Comparison of ENCODE assay signal across 8 cellular contexts in the genomic region with DNA sequence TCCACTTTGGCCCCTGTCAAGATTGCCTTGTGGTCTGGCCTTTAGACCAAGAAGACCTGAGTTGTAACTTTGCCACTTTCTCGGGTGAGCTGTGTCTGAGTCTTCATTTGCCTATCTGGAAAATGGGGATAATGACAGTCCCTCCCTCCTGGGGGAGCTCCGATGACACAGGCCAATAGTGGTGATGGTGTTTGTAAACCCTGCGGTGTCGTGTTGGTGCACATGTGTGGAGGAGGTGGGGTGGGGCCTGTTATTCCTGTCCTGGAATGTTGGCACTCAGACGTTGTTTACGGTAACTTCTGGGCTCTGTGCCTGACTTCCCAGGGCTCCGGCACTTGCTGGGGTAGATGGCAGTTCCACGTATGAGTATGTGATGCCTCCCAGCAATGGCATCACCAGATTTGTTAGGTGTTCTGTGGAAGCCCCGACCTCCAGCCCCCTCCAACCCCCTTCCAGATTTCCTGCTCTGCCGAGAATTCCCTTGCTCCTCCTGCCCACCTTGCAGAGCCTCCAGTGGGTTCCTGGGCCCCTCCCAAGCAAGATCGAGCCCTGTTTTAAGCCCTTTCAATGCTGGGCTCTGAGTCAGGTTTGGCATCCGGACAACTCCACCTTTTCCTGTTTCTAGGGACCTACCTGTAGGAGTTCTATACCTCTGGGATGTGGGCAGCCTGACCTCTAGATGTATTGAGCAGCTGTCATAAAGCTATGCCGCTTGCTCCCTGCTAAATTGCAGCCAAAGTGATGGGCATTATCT. TPM values are rescaled to one million over a fixed set of nuclear protein-coding genes. Genes with fewer than 3 reads are reported as not detected.
DNase-seq lines count a peak whose midpoint lies in the region; ATAC-seq and TF ChIP-seq lines count a peak whose summit lies in the region.

No MANE protein-coding gene starts in this region.

- H3K4me1 ChIP-seq in right cardiac atrium (ENCODE audit: control insufficient read depth, insufficient read depth, low read length) = peaks cover 9% of the 10 kb centered on the region
- H3K4me1 ChIP-seq in skeletal muscle tissue (ENCODE audit: control insufficient read depth in 3 of 3, insufficient read depth in 3 of 3, low read length in 3 of 3) = peaks cover 18 to 25% (median 18%) of the 10 kb centered on the region in 3 donors
- H3K4me1 ChIP-seq in BE2C = no peaks in the 10 kb centered on the region

- H3K36me3 ChIP-seq in skeletal muscle tissue (ENCODE audit: control insufficient read depth in 3 of 3, insufficient read depth in 3 of 3, low read length in 3 of 3) (no peaks in the 10 kb centered on the region), BE2C (no peaks in the 10 kb centered on the region)

- H3K9ac ChIP-seq in skeletal muscle tissue (ENCODE audit: low read depth in 1 of 3, low read length in 3 of 3) = peak overlapping the region; percentile 14 to 69 (median 60)

- H3K27me3 ChIP-seq in right cardiac atrium (ENCODE audit: control insufficient read depth, insufficient read depth) = no peaks in the 10 kb centered on the region
- no peaks in the 10 kb centered on the region for H3K27me3 ChIP-seq in skeletal muscle tissue (ENCODE audit: control insufficient read depth in 3 of 3, insufficient read depth in 3 of 3, low read length in 3 of 3)
- H3K27me3 ChIP-seq in BE2C = no peaks in the 10 kb centered on the region

- H3K4me3 ChIP-seq in right cardiac atrium (ENCODE audit: low read length) (no peak overlapping the region), skeletal muscle tissue (ENCODE audit: low read length in 3 of 3) (peak overlapping the region; percentile 18 to 56 (median 29)), BE2C (ENCODE audit: low read depth, low read length) (no peak overlapping the region)

- TF ChIP-seq CTCF in BE2C (IDR thresholded peaks at IDR 0.05; ENCODE audit: low read depth, low read length) = no peak

- ATAC-seq in right cardiac atrium = peak; percentile 96 to 97

- peak; percentile 92 for DNase-seq in HCEC 1CT
- peak; percentile 96 for DNase-seq in astrocyte of the hippocampus (ENCODE audit: low read depth, low spot score)
- peak; percentile 75 to 85 (median 85) for DNase-seq in right cardiac atrium
- no peak for DNase-seq in putamen (ENCODE audit: low spot score)
- no peak for DNase-seq in BE2C
- DNase-seq in DMS153 treated with DMSO at 0.1 percent for 48 hours (lab: John Stamatoyannopoulos, UW; ENCODE audit: unreplicated experiment) = no peak
- DNase-seq in activated T-cell treated with anti-CD3 and anti-CD28 coated beads, Interleukin-2, amount 50 U/mL, for 48 hours = no peak

- H3K9me3 ChIP-seq in right cardiac atrium (ENCODE audit: control insufficient read depth, low read length) (no peaks in the 10 kb centered on the region), skeletal muscle tissue (ENCODE audit: control insufficient read depth in 3 of 3, low read length in 3 of 3) (no peaks in the 10 kb centered on the region), BE2C (no peaks in the 10 kb centered on the region)

- H3K27ac ChIP-seq in right cardiac atrium (ENCODE audit: low read length) (peak overlapping the region; percentile 13), skeletal muscle tissue (ENCODE audit: low read depth, low read length) (peak overlapping the region; percentile 76)

- intact Hi-C loops in right cardiac atrium (cut with DNase I) = no loop called here

- 30% methylated on average over 13 of the region's 13 CpGs for WGBS in right cardiac atrium

RNA-seq across cellular contexts. Expression of gene HRH1, which starts 31.4 kb away (rescaled TPM):
- total RNA-seq in right cardiac atrium = 1 to 10 TPM; 1.1 to 1.8 (median 1.5) TPM
- polyA plus RNA-seq in right cardiac atrium = 0.43 TPM
- total RNA-seq in skeletal muscle tissue = 5.2 TPM
- 0.28 TPM for polyA plus RNA-seq in BE2C (2012; ENCODE audit: insufficient read depth, insufficient read length, low read depth)

Comparison
In these comparisons a context has a peak if more than half of its experiments do, and no peak if none do; other contexts are left out.
1. DNase-seq: peak in HCEC 1CT (single experiment), astrocyte of the hippocampus (single experiment) and right cardiac atrium (3 of 3); none in putamen (single experiment), BE2C (single experiment), DMS153 treated with DMSO at 0.1 percent for 48 hours (single experiment) and activated T-cell treated with anti-CD3 and anti-CD28 coated beads, Interleukin-2, amount 50 U/mL, for 48 hours (0 of 2).
2. H3K4me3 ChIP-seq: peak in skeletal muscle tissue (3 of 3); none in right cardiac atrium (single experiment) and BE2C (single experiment).